1 cellular context compared by ENCODE assay signal in the genomic region with DNA sequence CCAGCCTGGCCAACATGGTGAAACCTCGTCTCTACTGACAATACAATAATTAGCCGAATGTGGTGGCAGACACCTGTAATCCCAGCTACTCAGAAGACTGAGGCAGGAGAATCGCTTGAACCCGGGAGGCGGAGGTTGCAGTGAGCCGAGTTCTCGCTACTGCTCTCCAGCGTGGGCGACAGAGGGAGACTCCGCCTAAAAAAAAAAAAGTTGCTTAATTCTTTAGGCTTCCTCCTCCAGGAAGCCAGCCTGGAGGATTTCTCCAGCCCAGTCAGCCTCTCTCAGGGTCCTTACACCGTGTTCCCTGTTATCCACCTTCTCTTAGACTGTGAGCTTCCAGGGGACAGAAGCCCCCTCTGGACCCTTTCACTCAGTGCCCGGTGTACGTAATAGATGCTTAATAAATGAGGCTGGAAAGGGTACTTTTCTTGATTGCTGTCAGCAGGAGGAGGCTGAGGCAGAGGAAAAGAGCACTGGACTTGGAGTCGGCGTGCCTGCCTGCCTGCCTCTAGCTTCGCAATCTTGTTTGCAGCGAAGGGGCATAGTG.
TF ChIP-seq lines count a peak whose summit lies in the region.

No MANE protein-coding gene starts in this region.

TF ChIP-seq in A549, 52 proteins besides CTCF, POLR2A, EP300 and RAD21:
- TF ChIP-seq ZFP36 (IDR thresholded peaks at IDR 0.05; ENCODE audit: borderline replicate concordance, partially characterized antibody) = peak; percentile 57
- no peak for TF ChIP-seq FOXS1 (CRISPR knock-in tag; IDR thresholded peaks at IDR 0.05)
- no peak for TF ChIP-seq HEYL (CRISPR knock-in tag; IDR thresholded peaks at IDR 0.05)
- no peak for TF ChIP-seq RNF2 (IDR thresholded peaks at IDR 0.05; ENCODE audit: borderline replicate concordance, low read depth)
- TF ChIP-seq MYC (IDR thresholded peaks at IDR 0.05; ENCODE audit: borderline replicate concordance, low read length) = no peak
- TF ChIP-seq ZSCAN20 (CRISPR knock-in tag; IDR thresholded peaks at IDR 0.05) = no peak
- TF ChIP-seq, protein P1, sequence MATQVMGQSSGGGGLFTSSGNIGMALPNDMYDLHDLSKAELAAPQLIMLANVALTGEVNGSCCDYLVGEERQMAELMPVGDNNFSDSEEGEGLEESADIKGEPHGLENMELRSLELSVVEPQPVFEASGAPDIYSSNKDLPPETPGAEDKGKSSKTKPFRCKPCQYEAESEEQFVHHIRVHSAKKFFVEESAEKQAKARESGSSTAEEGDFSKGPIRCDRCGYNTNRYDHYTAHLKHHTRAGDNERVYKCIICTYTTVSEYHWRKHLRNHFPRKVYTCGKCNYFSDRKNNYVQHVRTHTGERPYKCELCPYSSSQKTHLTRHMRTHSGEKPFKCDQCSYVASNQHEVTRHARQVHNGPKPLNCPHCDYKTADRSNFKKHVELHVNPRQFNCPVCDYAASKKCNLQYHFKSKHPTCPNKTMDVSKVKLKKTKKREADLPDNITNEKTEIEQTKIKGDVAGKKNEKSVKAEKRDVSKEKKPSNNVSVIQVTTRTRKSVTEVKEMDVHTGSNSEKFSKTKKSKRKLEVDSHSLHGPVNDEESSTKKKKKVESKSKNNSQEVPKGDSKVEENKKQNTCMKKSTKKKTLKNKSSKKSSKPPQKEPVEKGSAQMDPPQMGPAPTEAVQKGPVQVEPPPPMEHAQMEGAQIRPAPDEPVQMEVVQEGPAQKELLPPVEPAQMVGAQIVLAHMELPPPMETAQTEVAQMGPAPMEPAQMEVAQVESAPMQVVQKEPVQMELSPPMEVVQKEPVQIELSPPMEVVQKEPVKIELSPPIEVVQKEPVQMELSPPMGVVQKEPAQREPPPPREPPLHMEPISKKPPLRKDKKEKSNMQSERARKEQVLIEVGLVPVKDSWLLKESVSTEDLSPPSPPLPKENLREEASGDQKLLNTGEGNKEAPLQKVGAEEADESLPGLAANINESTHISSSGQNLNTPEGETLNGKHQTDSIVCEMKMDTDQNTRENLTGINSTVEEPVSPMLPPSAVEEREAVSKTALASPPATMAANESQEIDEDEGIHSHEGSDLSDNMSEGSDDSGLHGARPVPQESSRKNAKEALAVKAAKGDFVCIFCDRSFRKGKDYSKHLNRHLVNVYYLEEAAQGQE (IDR thresholded peaks at IDR 0.05) = no peak
- TF ChIP-seq, protein P2, sequence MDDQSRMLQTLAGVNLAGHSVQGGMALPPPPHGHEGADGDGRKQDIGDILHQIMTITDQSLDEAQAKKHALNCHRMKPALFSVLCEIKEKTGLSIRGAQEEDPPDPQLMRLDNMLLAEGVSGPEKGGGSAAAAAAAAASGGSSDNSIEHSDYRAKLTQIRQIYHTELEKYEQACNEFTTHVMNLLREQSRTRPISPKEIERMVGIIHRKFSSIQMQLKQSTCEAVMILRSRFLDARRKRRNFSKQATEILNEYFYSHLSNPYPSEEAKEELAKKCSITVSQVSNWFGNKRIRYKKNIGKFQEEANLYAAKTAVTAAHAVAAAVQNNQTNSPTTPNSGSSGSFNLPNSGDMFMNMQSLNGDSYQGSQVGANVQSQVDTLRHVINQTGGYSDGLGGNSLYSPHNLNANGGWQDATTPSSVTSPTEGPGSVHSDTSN (IDR thresholded peaks at IDR 0.05) = no peak
- TF ChIP-seq RFX5 (IDR thresholded peaks at IDR 0.05) = no peak
- TF ChIP-seq, protein P3, sequence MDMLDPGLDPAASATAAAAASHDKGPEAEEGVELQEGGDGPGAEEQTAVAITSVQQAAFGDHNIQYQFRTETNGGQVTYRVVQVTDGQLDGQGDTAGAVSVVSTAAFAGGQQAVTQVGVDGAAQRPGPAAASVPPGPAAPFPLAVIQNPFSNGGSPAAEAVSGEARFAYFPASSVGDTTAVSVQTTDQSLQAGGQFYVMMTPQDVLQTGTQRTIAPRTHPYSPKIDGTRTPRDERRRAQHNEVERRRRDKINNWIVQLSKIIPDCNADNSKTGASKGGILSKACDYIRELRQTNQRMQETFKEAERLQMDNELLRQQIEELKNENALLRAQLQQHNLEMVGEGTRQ (IDR thresholded peaks at IDR 0.05) = no peak
- no peak for TF ChIP-seq FOSB (CRISPR knock-in tag; IDR thresholded peaks at IDR 0.05)
- TF ChIP-seq SMC3 (IDR thresholded peaks at IDR 0.05) = no peak
- no peak for TF ChIP-seq BHLHE40 (IDR thresholded peaks at IDR 0.05; ENCODE audit: low read depth, low read length)
- TF ChIP-seq GATA3 (IDR thresholded peaks at IDR 0.05; ENCODE audit: borderline replicate concordance) = no peak
- TF ChIP-seq JUNB (IDR thresholded peaks at IDR 0.05) = no peak
- TF ChIP-seq, protein P4, sequence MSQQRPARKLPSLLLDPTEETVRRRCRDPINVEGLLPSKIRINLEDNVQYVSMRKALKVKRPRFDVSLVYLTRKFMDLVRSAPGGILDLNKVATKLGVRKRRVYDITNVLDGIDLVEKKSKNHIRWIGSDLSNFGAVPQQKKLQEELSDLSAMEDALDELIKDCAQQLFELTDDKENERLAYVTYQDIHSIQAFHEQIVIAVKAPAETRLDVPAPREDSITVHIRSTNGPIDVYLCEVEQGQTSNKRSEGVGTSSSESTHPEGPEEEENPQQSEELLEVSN (IDR thresholded peaks at IDR 0.05; ENCODE audit: borderline replicate concordance, low read depth) = 0 out of 2 replicates have a peak, but pooled peaks have one; percentile 6
- TF ChIP-seq PHF8 (IDR thresholded peaks at IDR 0.05; ENCODE audit: borderline replicate concordance, low read depth) = no peak
